Comparison of ENCODE assay signal across 33 cellular contexts in genomic region chr1:178998295-178998694, GRCh38.
"Had no signal": no experiment of that assay in that cellular context is flagged by ENCODE, and none has a peak within 500 bp of the region (broad histone marks: within the 10 kb centered on the region; RNA-seq: fewer than 3 reads in every experiment).

No MANE protein-coding gene starts in this region.

- H3K4me3 ChIP-seq: adrenal gland, body of pancreas, breast epithelium had no signal

- H3K27ac ChIP-seq: adrenal gland, body of pancreas, brain microvascular endothelial cell, breast epithelium, WERI-Rb-1 had no signal

- H3K4me1 ChIP-seq: adrenal gland, breast epithelium had no signal

- H3K9me3 ChIP-seq: adrenal gland, body of pancreas had no signal

- FAIRE-seq: astrocyte, colon had no signal

- ATAC-seq: activated CD4-positive, alpha-beta T cell treated with anti-CD3 and anti-CD28 coated beads for 36 hours; activated CD4-positive, CD25-positive, alpha-beta regulatory T cell treated with anti-CD3 and anti-CD28 coated beads, Interleukin-2, amount 50 U/mL, for 24 hours; activated CD8-positive, alpha-beta memory T cell treated with anti-CD3 and anti-CD28 coated beads, Interleukin-2, amount 10 ng/mL, durations not matched to agents 7 days and 5 days; activated CD8-positive, alpha-beta T cell treated with anti-CD3 and anti-CD28 coated beads, Interleukin-2, amount 10 ng/mL, durations not matched to agents 7 days and 5 days; activated T-helper 17 cell treated with anti-CD3 and anti-CD28 coated beads, Interleukin-2, amount 50 U/mL, for 72 hours; body of pancreas; WTC11 had no signal

- H3K27me3 ChIP-seq: adrenal gland, body of pancreas, brain microvascular endothelial cell, breast epithelium had no signal

- H3K36me3 ChIP-seq: adrenal gland, brain microvascular endothelial cell, breast epithelium, WERI-Rb-1 had no signal

- DNase-seq: activated CD4-positive, alpha-beta memory T cell treated with anti-CD3 and anti-CD28 coated beads, Interleukin-2, amount 10 ng/mL, durations not matched to agents 7 days and 5 days; activated CD4-positive, alpha-beta T cell treated with anti-CD3 and anti-CD28 coated beads for 1 hour; activated CD4-positive, alpha-beta T cell treated with anti-CD3 and anti-CD28 coated beads for 36 hours; activated CD4-positive, alpha-beta T cell treated with anti-CD3 and anti-CD28 coated beads for 48 hours; activated CD4-positive, alpha-beta T cell treated with anti-CD3 and anti-CD28 coated beads, Interleukin-2, amount 10 ng/mL, durations not matched to agents 7 days and 5 days; activated CD4-positive, alpha-beta T cell treated with anti-CD3 and anti-CD28 coated beads, Interleukin-2, amount 50 U/mL, for 48 hours; activated CD4-positive, CD25-positive, alpha-beta regulatory T cell; activated CD8-positive, alpha-beta memory T cell treated with anti-CD3 and anti-CD28 coated beads for 24 hours; activated CD8-positive, alpha-beta memory T cell treated with anti-CD3 and anti-CD28 coated beads, Interleukin-2, amount 10 ng/mL, durations not matched to agents 7 days and 5 days; activated CD8-positive, alpha-beta memory T cell treated with anti-CD3 and anti-CD28 coated beads, Interleukin-2, amount 50 U/mL, for 48 hours; activated CD8-positive, alpha-beta T cell treated with anti-CD3 and anti-CD28 coated beads, Interleukin-2, amount 10 ng/mL, durations not matched to agents 7 days and 5 days; activated effector memory CD4-positive, alpha-beta T cell treated with anti-CD3 and anti-CD28 coated beads, Interleukin-2, amount 50 U/mL, for 16 hours; activated gamma-delta T cell treated with Interleukin-2 at 50 U/mL for 16 hours; activated naive CD4-positive, alpha-beta T cell; activated naive CD4-positive, alpha-beta T cell treated with anti-CD3 and anti-CD28 coated beads for 36 hours; activated naive CD4-positive, alpha-beta T cell treated with anti-CD3 and anti-CD28 coated beads, Interleukin-2, amount 50 U/mL, for 16 hours; activated naive CD8-positive, alpha-beta T cell treated with anti-CD3 and anti-CD28 coated beads for 36 hours; activated T-cell treated with anti-CD3 and anti-CD28 coated beads, Interleukin-2, amount 50 U/mL, for 24 hours; activated T-cell treated with anti-CD3 and anti-CD28 coated beads, Interleukin-2, amount 50 U/mL, for 72 hours; adrenal gland; amniotic stem cell; aorta; body of pancreas; brain microvascular endothelial cell; central memory CD4-positive, alpha-beta T cell; T-helper 9 cell; WERI-Rb-1 had no signal
